ENCODE assay signal across 1 cellular context in the genomic region with DNA sequence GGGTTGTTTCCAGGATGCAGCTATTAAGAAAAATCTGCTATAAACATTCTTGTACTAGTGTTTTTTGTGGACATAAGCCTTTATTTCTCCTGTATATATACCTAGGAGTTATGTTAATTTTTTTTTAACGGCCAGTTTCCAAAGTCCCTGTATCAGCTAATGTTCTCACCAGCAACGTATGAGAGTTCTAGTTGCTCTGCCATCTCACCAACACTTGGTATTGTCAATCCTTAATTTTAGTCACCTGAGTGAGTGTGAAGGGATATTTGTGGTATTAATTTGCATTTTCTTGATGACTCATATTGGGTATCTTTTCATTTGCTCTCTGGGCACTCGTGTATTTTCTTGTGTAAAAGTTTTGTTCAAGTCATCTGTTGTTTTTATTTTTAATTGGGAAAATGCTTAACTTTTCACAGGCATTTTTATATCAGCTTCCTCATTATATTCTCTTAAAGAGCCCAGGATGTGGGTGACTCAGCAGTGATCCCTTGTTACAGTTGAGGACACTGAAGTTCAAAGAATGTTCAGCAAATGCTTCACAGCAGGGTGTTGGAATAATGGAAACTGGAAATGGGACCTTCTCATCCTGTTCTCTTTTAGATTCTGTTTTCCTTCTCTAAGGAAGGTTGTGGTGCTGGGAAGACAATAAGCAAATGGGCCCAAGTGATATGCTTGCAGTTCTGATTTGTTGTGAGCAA.
TF ChIP-seq lines count a peak whose summit lies in the region.

No MANE protein-coding gene starts in this region.

TF ChIP-seq in HepG2, 621 proteins besides CTCF, POLR2A, EP300 and RAD21 (continued from another document):
- TF ChIP-seq, protein P1, sequence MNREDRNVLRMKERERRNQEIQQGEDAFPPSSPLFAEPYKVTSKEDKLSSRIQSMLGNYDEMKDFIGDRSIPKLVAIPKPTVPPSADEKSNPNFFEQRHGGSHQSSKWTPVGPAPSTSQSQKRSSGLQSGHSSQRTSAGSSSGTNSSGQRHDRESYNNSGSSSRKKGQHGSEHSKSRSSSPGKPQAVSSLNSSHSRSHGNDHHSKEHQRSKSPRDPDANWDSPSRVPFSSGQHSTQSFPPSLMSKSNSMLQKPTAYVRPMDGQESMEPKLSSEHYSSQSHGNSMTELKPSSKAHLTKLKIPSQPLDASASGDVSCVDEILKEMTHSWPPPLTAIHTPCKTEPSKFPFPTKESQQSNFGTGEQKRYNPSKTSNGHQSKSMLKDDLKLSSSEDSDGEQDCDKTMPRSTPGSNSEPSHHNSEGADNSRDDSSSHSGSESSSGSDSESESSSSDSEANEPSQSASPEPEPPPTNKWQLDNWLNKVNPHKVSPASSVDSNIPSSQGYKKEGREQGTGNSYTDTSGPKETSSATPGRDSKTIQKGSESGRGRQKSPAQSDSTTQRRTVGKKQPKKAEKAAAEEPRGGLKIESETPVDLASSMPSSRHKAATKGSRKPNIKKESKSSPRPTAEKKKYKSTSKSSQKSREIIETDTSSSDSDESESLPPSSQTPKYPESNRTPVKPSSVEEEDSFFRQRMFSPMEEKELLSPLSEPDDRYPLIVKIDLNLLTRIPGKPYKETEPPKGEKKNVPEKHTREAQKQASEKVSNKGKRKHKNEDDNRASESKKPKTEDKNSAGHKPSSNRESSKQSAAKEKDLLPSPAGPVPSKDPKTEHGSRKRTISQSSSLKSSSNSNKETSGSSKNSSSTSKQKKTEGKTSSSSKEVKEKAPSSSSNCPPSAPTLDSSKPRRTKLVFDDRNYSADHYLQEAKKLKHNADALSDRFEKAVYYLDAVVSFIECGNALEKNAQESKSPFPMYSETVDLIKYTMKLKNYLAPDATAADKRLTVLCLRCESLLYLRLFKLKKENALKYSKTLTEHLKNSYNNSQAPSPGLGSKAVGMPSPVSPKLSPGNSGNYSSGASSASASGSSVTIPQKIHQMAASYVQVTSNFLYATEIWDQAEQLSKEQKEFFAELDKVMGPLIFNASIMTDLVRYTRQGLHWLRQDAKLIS (CRISPR knock-in tag; IDR thresholded peaks at IDR 0.05) = no peak
